20 cellular contexts compared by ENCODE assay signal in the genomic region with DNA sequence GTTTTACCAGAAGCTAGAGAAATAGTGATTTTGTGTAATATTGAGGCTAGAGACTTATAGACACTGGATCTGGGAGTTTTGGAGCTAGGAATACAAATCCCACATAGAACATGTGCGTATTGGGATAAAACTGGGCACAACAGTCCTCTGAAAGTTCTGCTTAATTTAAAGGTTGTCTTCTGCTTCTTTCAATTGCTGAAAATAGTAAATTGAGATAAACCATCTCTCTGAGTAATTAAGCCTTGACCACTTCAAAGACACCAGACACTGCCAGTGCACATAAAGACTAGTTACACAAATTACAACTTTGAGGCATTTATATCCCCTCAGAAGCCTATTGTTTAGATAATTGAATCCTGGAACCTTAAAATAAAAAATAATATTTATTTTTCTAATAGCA.
DNase-seq lines count a peak whose midpoint lies in the region; ATAC-seq and TF ChIP-seq lines count a peak whose summit lies in the region.
"Had no signal": no experiment of that assay in that cellular context is flagged by ENCODE, and none has a peak within 500 bp of the region (broad histone marks: within the 10 kb centered on the region; RNA-seq: fewer than 3 reads in every experiment).

No MANE protein-coding gene starts in this region.

- H3K4me3 ChIP-seq in DND-41 (ENCODE audit: low read depth in 1 of 2, low read length in 2 of 2) (no peak overlapping the region), Peyer's patch (no peak overlapping the region)
- H3K4me3 ChIP-seq: BLaER1, GM12878 had no signal

- H3K27me3 ChIP-seq in DND-41 (ENCODE audit: insufficient read depth, low read length, poor library complexity) (no peaks in the 10 kb centered on the region), Peyer's patch (no peaks in the 10 kb centered on the region)
- H3K27me3 ChIP-seq: BE2C, BLaER1 had no signal

- TF ChIP-seq POLR2A in Peyer's patch (IDR thresholded peaks at IDR 0.05): no peak

- H3K36me3 ChIP-seq in DND-41 (ENCODE audit: insufficient read depth, low read length) (no peaks in the 10 kb centered on the region), Peyer's patch (no peaks in the 10 kb centered on the region)
- H3K36me3 ChIP-seq: BE2C, BLaER1 had no signal

- no peaks in the 10 kb centered on the region for H4K20me1 ChIP-seq in DND-41 (ENCODE audit: insufficient read depth, low read length)
- H4K20me1 ChIP-seq: BLaER1 had no signal

- no peak for TF ChIP-seq CTCF in DND-41 (IDR thresholded peaks at IDR 0.05; ENCODE audit: borderline replicate concordance, extremely low read depth, low read length, poor library complexity, severe bottlenecking)
- no peak for TF ChIP-seq CTCF in Peyer's patch (IDR thresholded peaks at IDR 0.05)

- no peak overlapping the region for H3K4me2 ChIP-seq in DND-41 (ENCODE audit: insufficient read depth, low read length)
- H3K4me2 ChIP-seq: BLaER1 had no signal

- H3K27ac ChIP-seq in DND-41 (ENCODE audit: low read length) (no peak overlapping the region), Peyer's patch (no peak overlapping the region)
- H3K27ac ChIP-seq: BLaER1 had no signal

- peak; percentile 7 for DNase-seq in NCI-H748 (lab: John Stamatoyannopoulos, UW; ENCODE audit: unreplicated experiment)
- no peak for DNase-seq in NCI-H748 treated with DMSO at 0.1 percent for 48 hours (lab: John Stamatoyannopoulos, UW)
- DNase-seq in COR-L47 (lab: John Stamatoyannopoulos, UW): peak; percentile 47
- DNase-seq in DND-41: no peak
- no peak for DNase-seq in Peyer's patch
- DNase-seq: 8988T; ACHN; BE2C; C1 segment of cervical spinal cord; Caco-2; Calu3; CD4-positive, alpha-beta memory T cell; CD4-positive, CD25-positive, alpha-beta regulatory T cell; CD8-positive, alpha-beta memory T cell; DMS79 treated with DMSO at 0.1 percent for 48 hours; EL; GDM1 had no signal

- H3K4me1 ChIP-seq in DND-41 (ENCODE audit: insufficient read depth, low read length) (peaks cover 13% of the 10 kb centered on the region), Peyer's patch (no peaks in the 10 kb centered on the region)
- H3K4me1 ChIP-seq: BE2C, BLaER1, Caco-2 had no signal

- H3K9ac ChIP-seq in DND-41 (ENCODE audit: low read depth, low read length): no peak overlapping the region
- H3K9ac ChIP-seq: BLaER1 had no signal

- no peaks in the 10 kb centered on the region for H3K79me2 ChIP-seq in DND-41 (ENCODE audit: insufficient read depth, low read length)

- H2AFZ ChIP-seq in DND-41 (ENCODE audit: low read depth, low read length): no peak overlapping the region

- H3K9me3 ChIP-seq in DND-41 (ENCODE audit: insufficient read depth, low read length, severe bottlenecking) (no peaks in the 10 kb centered on the region), Peyer's patch (no peaks in the 10 kb centered on the region)
- H3K9me3 ChIP-seq: BE2C, BLaER1, Caco-2 had no signal

- ATAC-seq in DND-41 (ENCODE audit: insufficient read depth, low read depth): peak; percentile 42; the same call in 1 of the 3 replicates
- ATAC-seq in HG03097 (IDR thresholded peaks at IDR 0.05; ENCODE audit: low FRiP score, unreplicated experiment): no peak
- ATAC-seq: GM12878 had no signal

Comparison
In these comparisons a context has a peak if more than half of its experiments do, and no peak if none do; other contexts are left out.
1. DNase-seq: peak in NCI-H748 (single experiment) and COR-L47 (single experiment); none in NCI-H748 treated with DMSO at 0.1 percent for 48 hours (single experiment), DND-41 (single experiment) and Peyer's patch (0 of 3).